Comparison of ENCODE assay signal across 9 cellular contexts in genomic region chr21:36860736-36861594, GRCh38.
DNase-seq lines count a peak whose midpoint lies in the region; ATAC-seq, FAIRE-seq and TF ChIP-seq lines count a peak whose summit lies in the region.
"Had no signal": no experiment of that assay in that cellular context is flagged by ENCODE, and none has a peak within 500 bp of the region (broad histone marks: within the 10 kb centered on the region; RNA-seq: fewer than 3 reads in every experiment).

No MANE protein-coding gene starts in this region.

- no peak for TF ChIP-seq CTCF in kidney (IDR thresholded peaks at IDR 0.05; ENCODE audit: borderline replicate concordance, extremely low read depth, insufficient read depth)

- H3K4me3 ChIP-seq in kidney (ENCODE audit: low read length in 2 of 2): no peak overlapping the region

- H3K36me3 ChIP-seq in kidney (ENCODE audit: control insufficient read depth in 1 of 2, insufficient read depth in 2 of 2, low read length in 2 of 2): no peaks in the 10 kb centered on the region

- H3K4me1 ChIP-seq in kidney (ENCODE audit: control insufficient read depth in 1 of 2, insufficient read depth in 1 of 2, low read depth in 1 of 2, low read length in 2 of 2): peaks cover 0 to 6% of the 10 kb centered on the region in 2 donors

- FAIRE-seq in kidney (lab: Jason Lieb, UNC): no peak

- H3K27ac ChIP-seq in kidney (ENCODE audit: low read depth in 2 of 2, low read length in 2 of 2): no peak overlapping the region

- ATAC-seq in GM21447 (IDR thresholded peaks at IDR 0.05; ENCODE audit: unreplicated experiment): no peak
- ATAC-seq in GM19397 (IDR thresholded peaks at IDR 0.05; ENCODE audit: unreplicated experiment): no peak

- H3K9ac ChIP-seq in kidney (ENCODE audit: low read length in 2 of 2): no peak overlapping the region

- DNase-seq in HCEC 1CT: peak; percentile 81
- peak; percentile 10 for DNase-seq in RKO (ENCODE audit: low spot score)
- DNase-seq in fibroblast of peridontal ligament (ENCODE audit: extremely low read depth): peak; percentile 17
- DNase-seq in pulmonary artery endothelial cell (ENCODE audit: low read depth, low spot score): peak; percentile 36
- no peak for DNase-seq in anterior cingulate cortex (lab: John Stamatoyannopoulos, UW)
- no peak for DNase-seq in kidney
- DNase-seq: NCI-H1436 had no signal

- H3K9me3 ChIP-seq in kidney (ENCODE audit: control insufficient read depth in 1 of 2, low read length in 2 of 2): no peaks in the 10 kb centered on the region

- intact Hi-C loops in kidney (cut with DNase I): no loop called here

Comparison
In these comparisons a context has a peak if more than half of its experiments do, and no peak if none do; other contexts are left out.
1. DNase-seq: peak in HCEC 1CT (single experiment), RKO (single experiment), fibroblast of peridontal ligament (single experiment) and pulmonary artery endothelial cell (single experiment); none in anterior cingulate cortex (0 of 58) and kidney (single experiment).